In the genomic region with DNA sequence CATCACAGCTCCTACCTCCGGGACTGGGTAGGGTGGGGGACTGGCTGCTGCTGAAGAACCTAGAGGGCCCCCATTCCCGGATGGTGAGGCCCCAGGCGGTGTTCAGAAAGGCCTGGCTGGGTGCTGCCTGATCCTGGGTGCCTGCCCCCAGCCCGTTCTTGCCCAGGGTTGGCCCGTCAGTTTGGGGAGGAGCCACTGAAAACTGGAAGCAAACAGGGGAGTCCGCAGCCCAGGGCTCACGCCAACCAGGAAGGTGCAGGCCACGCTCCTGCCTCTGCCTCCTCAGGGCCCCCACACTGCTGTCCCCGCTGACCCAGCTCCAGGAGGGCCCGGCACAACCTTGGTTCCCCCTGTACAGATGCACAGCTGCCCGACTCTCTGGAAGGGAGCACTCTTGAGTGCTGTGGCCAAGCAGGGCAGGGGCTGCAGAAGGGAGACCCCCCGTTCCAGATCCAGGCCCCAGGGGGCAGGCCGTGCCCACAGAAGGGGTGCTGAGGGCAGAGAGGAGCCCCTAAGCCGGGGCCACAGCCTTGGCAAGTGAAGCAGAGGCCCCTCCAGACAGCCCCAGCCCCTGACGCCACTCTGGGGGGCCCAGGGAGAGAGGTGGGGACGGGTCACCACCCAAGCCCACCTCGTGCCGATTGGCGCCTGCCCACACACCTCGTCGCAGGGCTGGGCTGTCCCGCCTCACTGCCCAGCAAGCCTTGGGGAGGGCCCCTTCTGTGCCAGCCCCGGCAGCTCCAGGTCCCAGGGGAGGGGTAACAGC, we compare ENCODE assay signal across 1 cellular context.
TF ChIP-seq lines count a peak whose summit lies in the region.

No MANE protein-coding gene starts in this region.

TF ChIP-seq in HepG2, 621 proteins besides CTCF, POLR2A, EP300 and RAD21 (continued from another document and continues in another):
- TF ChIP-seq, protein P1, sequence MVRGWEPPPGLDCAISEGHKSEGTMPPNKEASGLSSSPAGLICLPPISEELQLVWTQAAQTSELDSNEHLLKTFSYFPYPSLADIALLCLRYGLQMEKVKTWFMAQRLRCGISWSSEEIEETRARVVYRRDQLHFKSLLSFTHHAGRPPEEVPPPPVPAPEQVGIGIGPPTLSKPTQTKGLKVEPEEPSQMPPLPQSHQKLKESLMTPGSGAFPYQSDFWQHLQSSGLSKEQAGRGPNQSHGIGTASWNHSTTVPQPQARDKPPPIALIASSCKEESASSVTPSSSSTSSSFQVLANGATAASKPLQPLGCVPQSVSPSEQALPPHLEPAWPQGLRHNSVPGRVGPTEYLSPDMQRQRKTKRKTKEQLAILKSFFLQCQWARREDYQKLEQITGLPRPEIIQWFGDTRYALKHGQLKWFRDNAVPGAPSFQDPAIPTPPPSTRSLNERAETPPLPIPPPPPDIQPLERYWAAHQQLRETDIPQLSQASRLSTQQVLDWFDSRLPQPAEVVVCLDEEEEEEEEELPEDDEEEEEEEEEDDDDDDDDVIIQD (CRISPR knock-in tag; IDR thresholded peaks at IDR 0.05; ENCODE audit: low read depth): no peak
- TF ChIP-seq PPARG (CRISPR knock-in tag; conservative IDR thresholded peaks at IDR 0.05): 0 out of 2 replicates have a peak, but pooled peaks have one; percentile 17
- TF ChIP-seq ZBTB21 (CRISPR knock-in tag; IDR thresholded peaks at IDR 0.05): no peak
- 0 out of 2 replicates have a peak, but pooled peaks have one; percentile 18 for TF ChIP-seq TMF1 (CRISPR knock-in tag; IDR thresholded peaks at IDR 0.05; ENCODE audit: low read depth)
- 0 out of 2 replicates have a peak, but pooled peaks have one; percentile 71 for TF ChIP-seq ZBTB7A (CRISPR knock-in tag; IDR thresholded peaks at IDR 0.05)
- TF ChIP-seq, protein P2, sequence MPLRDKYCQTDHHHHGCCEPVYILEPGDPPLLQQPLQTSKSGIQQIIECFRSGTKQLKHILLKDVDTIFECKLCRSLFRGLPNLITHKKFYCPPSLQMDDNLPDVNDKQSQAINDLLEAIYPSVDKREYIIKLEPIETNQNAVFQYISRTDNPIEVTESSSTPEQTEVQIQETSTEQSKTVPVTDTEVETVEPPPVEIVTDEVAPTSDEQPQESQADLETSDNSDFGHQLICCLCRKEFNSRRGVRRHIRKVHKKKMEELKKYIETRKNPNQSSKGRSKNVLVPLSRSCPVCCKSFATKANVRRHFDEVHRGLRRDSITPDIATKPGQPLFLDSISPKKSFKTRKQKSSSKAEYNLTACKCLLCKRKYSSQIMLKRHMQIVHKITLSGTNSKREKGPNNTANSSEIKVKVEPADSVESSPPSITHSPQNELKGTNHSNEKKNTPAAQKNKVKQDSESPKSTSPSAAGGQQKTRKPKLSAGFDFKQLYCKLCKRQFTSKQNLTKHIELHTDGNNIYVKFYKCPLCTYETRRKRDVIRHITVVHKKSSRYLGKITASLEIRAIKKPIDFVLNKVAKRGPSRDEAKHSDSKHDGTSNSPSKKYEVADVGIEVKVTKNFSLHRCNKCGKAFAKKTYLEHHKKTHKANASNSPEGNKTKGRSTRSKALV (CRISPR knock-in tag; IDR thresholded peaks at IDR 0.05): no peak
- no peak for TF ChIP-seq HIVEP1 (CRISPR knock-in tag; IDR thresholded peaks at IDR 0.05)
- 0 out of 2 replicates have a peak, but pooled peaks have one; percentile 30 for TF ChIP-seq THAP11 (CRISPR knock-in tag; IDR thresholded peaks at IDR 0.05)
- no peak for TF ChIP-seq ZZZ3 (CRISPR knock-in tag; IDR thresholded peaks at IDR 0.05; ENCODE audit: borderline replicate concordance)
- no peak for TF ChIP-seq ZNF776 (CRISPR knock-in tag; IDR thresholded peaks at IDR 0.05)
- TF ChIP-seq ZSCAN29 (CRISPR knock-in tag; conservative IDR thresholded peaks at IDR 0.05): no peak
- TF ChIP-seq FIP1L1 (IDR thresholded peaks at IDR 0.05; ENCODE audit: borderline replicate concordance, insufficient read depth, low read depth, low read length): 0 out of 2 replicates have a peak, but pooled peaks have one; percentile 37
- no peak for TF ChIP-seq SPEN (CRISPR knock-in tag; IDR thresholded peaks at IDR 0.05; ENCODE audit: low read depth)
- TF ChIP-seq ZFX (CRISPR knock-in tag; IDR thresholded peaks at IDR 0.05; ENCODE audit: low read depth): peak; percentile 83
- TF ChIP-seq POLR2AphosphoS5 (IDR thresholded peaks at IDR 0.05; ENCODE audit: low read depth, low read length): peak; percentile 48
- no peak for TF ChIP-seq ZNF468 (CRISPR knock-in tag; IDR thresholded peaks at IDR 0.05)
- no peak for TF ChIP-seq ZNF33B (CRISPR knock-in tag; IDR thresholded peaks at IDR 0.05)
- TF ChIP-seq, protein P3, sequence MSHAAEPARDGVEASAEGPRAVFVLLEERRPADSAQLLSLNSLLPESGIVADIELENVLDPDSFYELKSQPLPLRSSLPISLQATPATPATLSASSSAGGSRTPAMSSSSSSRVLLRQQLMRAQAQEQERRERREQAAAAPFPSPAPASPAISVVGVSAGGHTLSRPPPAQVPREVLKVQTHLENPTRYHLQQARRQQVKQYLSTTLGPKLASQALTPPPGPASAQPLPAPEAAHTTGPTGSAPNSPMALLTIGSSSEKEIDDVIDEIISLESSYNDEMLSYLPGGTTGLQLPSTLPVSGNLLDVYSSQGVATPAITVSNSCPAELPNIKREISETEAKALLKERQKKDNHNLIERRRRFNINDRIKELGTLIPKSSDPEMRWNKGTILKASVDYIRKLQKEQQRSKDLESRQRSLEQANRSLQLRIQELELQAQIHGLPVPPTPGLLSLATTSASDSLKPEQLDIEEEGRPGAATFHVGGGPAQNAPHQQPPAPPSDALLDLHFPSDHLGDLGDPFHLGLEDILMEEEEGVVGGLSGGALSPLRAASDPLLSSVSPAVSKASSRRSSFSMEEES (CRISPR knock-in tag; IDR thresholded peaks at IDR 0.05): no peak
- peak; percentile 70 for TF ChIP-seq ZFY (CRISPR knock-in tag; IDR thresholded peaks at IDR 0.05)
- no peak for TF ChIP-seq ZNF703 (CRISPR knock-in tag; IDR thresholded peaks at IDR 0.05; ENCODE audit: borderline replicate concordance)
- TF ChIP-seq SAP130 (CRISPR knock-in tag; IDR thresholded peaks at IDR 0.05; ENCODE audit: low read depth): peak; percentile 74
- TF ChIP-seq, protein P4, sequence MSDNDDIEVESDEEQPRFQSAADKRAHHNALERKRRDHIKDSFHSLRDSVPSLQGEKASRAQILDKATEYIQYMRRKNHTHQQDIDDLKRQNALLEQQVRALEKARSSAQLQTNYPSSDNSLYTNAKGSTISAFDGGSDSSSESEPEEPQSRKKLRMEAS (IDR thresholded peaks at IDR 0.05): no peak
- no peak for TF ChIP-seq NR2F6 (IDR thresholded peaks at IDR 0.05)
- peak; percentile 54; the same call in 1 of the 2 replicates for TF ChIP-seq NR2F6 (CRISPR knock-in tag; IDR thresholded peaks at IDR 0.05)
- peak; percentile 75 for TF ChIP-seq RBFOX2 (IDR thresholded peaks at IDR 0.05; ENCODE audit: low read depth, low read length)
- TF ChIP-seq ATF1 (CRISPR knock-in tag; IDR thresholded peaks at IDR 0.05): no peak
- TF ChIP-seq CBX1 (IDR thresholded peaks at IDR 0.05; ENCODE audit: low read depth): no peak
- TF ChIP-seq, protein P5, sequence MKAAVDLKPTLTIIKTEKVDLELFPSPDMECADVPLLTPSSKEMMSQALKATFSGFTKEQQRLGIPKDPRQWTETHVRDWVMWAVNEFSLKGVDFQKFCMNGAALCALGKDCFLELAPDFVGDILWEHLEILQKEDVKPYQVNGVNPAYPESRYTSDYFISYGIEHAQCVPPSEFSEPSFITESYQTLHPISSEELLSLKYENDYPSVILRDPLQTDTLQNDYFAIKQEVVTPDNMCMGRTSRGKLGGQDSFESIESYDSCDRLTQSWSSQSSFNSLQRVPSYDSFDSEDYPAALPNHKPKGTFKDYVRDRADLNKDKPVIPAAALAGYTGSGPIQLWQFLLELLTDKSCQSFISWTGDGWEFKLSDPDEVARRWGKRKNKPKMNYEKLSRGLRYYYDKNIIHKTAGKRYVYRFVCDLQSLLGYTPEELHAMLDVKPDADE (CRISPR knock-in tag; IDR thresholded peaks at IDR 0.05): no peak
- no peak for TF ChIP-seq YEATS4 (CRISPR knock-in tag; IDR thresholded peaks at IDR 0.05; ENCODE audit: borderline replicate concordance)
- no peak for TF ChIP-seq MAZ (IDR thresholded peaks at IDR 0.05; ENCODE audit: borderline replicate concordance, low read depth, low read length)
- no peak for TF ChIP-seq MAZ (CRISPR knock-in tag; IDR thresholded peaks at IDR 0.05; ENCODE audit: low read depth)
- TF ChIP-seq FOXO1 (CRISPR knock-in tag; IDR thresholded peaks at IDR 0.05): peak; percentile 20; the same call in 1 of the 2 replicates
- no peak for TF ChIP-seq ZNF34 (CRISPR knock-in tag; IDR thresholded peaks at IDR 0.05; ENCODE audit: borderline replicate concordance)
- TF ChIP-seq POLR2AphosphoS2 (IDR thresholded peaks at IDR 0.05; ENCODE audit: low read depth, low read length): no peak
- TF ChIP-seq MED1 (CRISPR knock-in tag; IDR thresholded peaks at IDR 0.05): peak; percentile 46; the same call in 1 of the 2 replicates
- TF ChIP-seq NFKB2 (CRISPR knock-in tag; IDR thresholded peaks at IDR 0.05; ENCODE audit: borderline replicate concordance): no peak; the same call in 1 of the 2 replicates
- TF ChIP-seq RARA (CRISPR knock-in tag; IDR thresholded peaks at IDR 0.05): 0 out of 2 replicates have a peak, but pooled peaks have one; percentile 6
- peak; percentile 46 for TF ChIP-seq HNRNPLL (IDR thresholded peaks at IDR 0.05; ENCODE audit: low read depth, low read length, poor library complexity, severe bottlenecking)
- TF ChIP-seq, protein P6, sequence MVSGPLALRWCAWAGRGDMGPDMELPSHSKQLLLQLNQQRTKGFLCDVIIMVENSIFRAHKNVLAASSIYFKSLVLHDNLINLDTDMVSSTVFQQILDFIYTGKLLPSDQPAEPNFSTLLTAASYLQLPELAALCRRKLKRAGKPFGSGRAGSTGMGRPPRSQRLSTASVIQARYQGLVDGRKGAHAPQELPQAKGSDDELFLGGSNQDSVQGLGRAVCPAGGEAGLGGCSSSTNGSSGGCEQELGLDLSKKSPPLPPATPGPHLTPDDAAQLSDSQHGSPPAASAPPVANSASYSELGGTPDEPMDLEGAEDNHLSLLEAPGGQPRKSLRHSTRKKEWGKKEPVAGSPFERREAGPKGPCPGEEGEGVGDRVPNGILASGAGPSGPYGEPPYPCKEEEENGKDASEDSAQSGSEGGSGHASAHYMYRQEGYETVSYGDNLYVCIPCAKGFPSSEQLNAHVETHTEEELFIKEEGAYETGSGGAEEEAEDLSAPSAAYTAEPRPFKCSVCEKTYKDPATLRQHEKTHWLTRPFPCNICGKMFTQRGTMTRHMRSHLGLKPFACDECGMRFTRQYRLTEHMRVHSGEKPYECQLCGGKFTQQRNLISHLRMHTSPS (CRISPR knock-in tag; IDR thresholded peaks at IDR 0.05; ENCODE audit: low read depth): peak; percentile 72
- TF ChIP-seq, protein P7, sequence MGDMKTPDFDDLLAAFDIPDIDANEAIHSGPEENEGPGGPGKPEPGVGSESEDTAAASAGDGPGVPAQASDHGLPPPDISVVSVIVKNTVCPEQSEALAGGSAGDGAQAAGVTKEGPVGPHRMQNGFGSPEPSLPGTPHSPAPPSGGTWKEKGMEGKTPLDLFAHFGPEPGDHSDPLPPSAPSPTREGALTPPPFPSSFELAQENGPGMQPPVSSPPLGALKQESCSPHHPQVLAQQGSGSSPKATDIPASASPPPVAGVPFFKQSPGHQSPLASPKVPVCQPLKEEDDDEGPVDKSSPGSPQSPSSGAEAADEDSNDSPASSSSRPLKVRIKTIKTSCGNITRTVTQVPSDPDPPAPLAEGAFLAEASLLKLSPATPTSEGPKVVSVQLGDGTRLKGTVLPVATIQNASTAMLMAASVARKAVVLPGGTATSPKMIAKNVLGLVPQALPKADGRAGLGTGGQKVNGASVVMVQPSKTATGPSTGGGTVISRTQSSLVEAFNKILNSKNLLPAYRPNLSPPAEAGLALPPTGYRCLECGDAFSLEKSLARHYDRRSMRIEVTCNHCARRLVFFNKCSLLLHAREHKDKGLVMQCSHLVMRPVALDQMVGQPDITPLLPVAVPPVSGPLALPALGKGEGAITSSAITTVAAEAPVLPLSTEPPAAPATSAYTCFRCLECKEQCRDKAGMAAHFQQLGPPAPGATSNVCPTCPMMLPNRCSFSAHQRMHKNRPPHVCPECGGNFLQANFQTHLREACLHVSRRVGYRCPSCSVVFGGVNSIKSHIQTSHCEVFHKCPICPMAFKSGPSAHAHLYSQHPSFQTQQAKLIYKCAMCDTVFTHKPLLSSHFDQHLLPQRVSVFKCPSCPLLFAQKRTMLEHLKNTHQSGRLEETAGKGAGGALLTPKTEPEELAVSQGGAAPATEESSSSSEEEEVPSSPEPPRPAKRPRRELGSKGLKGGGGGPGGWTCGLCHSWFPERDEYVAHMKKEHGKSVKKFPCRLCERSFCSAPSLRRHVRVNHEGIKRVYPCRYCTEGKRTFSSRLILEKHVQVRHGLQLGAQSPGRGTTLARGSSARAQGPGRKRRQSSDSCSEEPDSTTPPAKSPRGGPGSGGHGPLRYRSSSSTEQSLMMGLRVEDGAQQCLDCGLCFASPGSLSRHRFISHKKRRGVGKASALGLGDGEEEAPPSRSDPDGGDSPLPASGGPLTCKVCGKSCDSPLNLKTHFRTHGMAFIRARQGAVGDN (CRISPR knock-in tag; IDR thresholded peaks at IDR 0.05): peak; percentile 75
- no peak for TF ChIP-seq ZNF598 (CRISPR knock-in tag; IDR thresholded peaks at IDR 0.05; ENCODE audit: borderline replicate concordance)
- no peak for TF ChIP-seq NKX3-1 (CRISPR knock-in tag; IDR thresholded peaks at IDR 0.05)
- TF ChIP-seq MXI1 (IDR thresholded peaks at IDR 0.05; ENCODE audit: borderline replicate concordance, low read depth, low read length): 0 out of 3 replicates have a peak, but pooled peaks have one; percentile 16
- TF ChIP-seq, protein P8, sequence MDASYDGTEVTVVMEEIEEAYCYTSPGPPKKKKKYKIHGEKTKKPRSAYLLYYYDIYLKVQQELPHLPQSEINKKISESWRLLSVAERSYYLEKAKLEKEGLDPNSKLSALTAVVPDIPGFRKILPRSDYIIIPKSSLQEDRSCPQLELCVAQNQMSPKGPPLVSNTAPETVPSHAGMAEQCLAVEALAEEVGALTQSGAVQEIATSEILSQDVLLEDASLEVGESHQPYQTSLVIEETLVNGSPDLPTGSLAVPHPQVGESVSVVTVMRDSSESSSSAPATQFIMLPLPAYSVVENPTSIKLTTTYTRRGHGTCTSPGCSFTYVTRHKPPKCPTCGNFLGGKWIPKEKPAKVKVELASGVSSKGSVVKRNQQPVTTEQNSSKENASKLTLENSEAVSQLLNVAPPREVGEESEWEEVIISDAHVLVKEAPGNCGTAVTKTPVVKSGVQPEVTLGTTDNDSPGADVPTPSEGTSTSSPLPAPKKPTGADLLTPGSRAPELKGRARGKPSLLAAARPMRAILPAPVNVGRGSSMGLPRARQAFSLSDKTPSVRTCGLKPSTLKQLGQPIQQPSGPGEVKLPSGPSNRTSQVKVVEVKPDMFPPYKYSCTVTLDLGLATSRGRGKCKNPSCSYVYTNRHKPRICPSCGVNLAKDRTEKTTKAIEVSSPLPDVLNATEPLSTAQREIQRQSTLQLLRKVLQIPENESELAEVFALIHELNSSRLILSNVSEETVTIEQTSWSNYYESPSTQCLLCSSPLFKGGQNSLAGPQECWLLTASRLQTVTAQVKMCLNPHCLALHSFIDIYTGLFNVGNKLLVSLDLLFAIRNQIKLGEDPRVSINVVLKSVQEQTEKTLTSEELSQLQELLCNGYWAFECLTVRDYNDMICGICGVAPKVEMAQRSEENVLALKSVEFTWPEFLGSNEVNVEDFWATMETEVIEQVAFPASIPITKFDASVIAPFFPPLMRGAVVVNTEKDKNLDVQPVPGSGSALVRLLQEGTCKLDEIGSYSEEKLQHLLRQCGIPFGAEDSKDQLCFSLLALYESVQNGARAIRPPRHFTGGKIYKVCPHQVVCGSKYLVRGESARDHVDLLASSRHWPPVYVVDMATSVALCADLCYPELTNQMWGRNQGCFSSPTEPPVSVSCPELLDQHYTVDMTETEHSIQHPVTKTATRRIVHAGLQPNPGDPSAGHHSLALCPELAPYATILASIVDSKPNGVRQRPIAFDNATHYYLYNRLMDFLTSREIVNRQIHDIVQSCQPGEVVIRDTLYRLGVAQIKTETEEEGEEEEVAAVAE (CRISPR knock-in tag; IDR thresholded peaks at IDR 0.05; ENCODE audit: borderline replicate concordance): 0 out of 2 replicates have a peak, but pooled peaks have one; percentile 33
